12 cellular contexts compared by ENCODE assay signal in genomic region chr1:218874313-218874712, GRCh38.
DNase-seq lines count a peak whose midpoint lies in the region; ATAC-seq and TF ChIP-seq lines count a peak whose summit lies in the region.
"Had no signal": no experiment of that assay in that cellular context is flagged by ENCODE, and none has a peak within 500 bp of the region (broad histone marks: within the 10 kb centered on the region; RNA-seq: fewer than 3 reads in every experiment).

No MANE protein-coding gene starts in this region.

- H3K27me3 ChIP-seq in right atrium auricular region, result no peaks in the 10 kb centered on the region

- H3K4me1 ChIP-seq in right atrium auricular region, result no peaks in the 10 kb centered on the region

- H3K27ac ChIP-seq in RWPE1 (no peak overlapping the region), right atrium auricular region (no peak overlapping the region)

- no peaks in the 10 kb centered on the region for H3K9me3 ChIP-seq in right atrium auricular region

- no peak for ATAC-seq in HG03521 (IDR thresholded peaks at IDR 0.05; ENCODE audit: unreplicated experiment)

- no peaks in the 10 kb centered on the region for H3K36me3 ChIP-seq in right atrium auricular region

- DNase-seq in AG09319 (ENCODE audit: extremely low read depth, low read depth) (peak; percentile 77), HT-29 (ENCODE audit: low spot score) (peak; percentile 65), RWPE1 (ENCODE audit: low spot score) (peak; percentile 46), fibroblast of peridontal ligament (ENCODE audit: extremely low read depth) (peak; percentile 99), T1000 (lab: John Stamatoyannopoulos, UW) (no peak), right atrium auricular region (ENCODE audit: low spot score) (no peak), activated gamma-delta T cell (lab: John Stamatoyannopoulos, UW) (no peak)
- DNase-seq: activated gamma-delta T cell treated with Interleukin-2 at 50 U/mL for 16 hours; CD4-positive, CD25-positive, alpha-beta regulatory T cell; effector CD8-positive, alpha-beta T cell; stimulated activated CD4-positive, alpha-beta T cell treated with anti-CD3 and anti-CD28 coated beads, Interleukin-2, amount 100 ng/mL, for 24 hours had no signal

- H3K4me3 ChIP-seq in right atrium auricular region, result no peak overlapping the region

- POLR2A ChIA-PET in RWPE1 (lab: Yijun Ruan, JAX; ENCODE audit: low non-redundant PET), result no interaction called here

- CTCF ChIA-PET in RWPE1 (lab: Yijun Ruan, JAX), result no interaction called here

- no peak for TF ChIP-seq CTCF in AG09319 (IDR thresholded peaks at IDR 0.05; ENCODE audit: low read depth, low read length)
- TF ChIP-seq CTCF in RWPE1 (conservative IDR thresholded peaks at IDR 0.05; ENCODE audit: low read depth), result no peak
- TF ChIP-seq CTCF in right atrium auricular region (IDR thresholded peaks at IDR 0.05), result no peak

Comparison
In these comparisons a context has a peak if more than half of its experiments do, and no peak if none do; other contexts are left out.
1. DNase-seq: peak in AG09319 (single experiment), HT-29 (single experiment), RWPE1 (single experiment) and fibroblast of peridontal ligament (single experiment); none in T1000 (single experiment), right atrium auricular region (single experiment) and activated gamma-delta T cell (single experiment).